ENCODE assay signal across 1 cellular context in genomic region chr5:150295172-150295611, GRCh38.
TF ChIP-seq lines count a peak whose summit lies in the region.

No MANE protein-coding gene starts in this region.

TF ChIP-seq in GM23338, 12 proteins besides CTCF, POLR2A, EP300 and RAD21 (continued from another document):
- TF ChIP-seq REST (IDR thresholded peaks at IDR 0.05; ENCODE audit: unreplicated experiment): no peak
- no peak for TF ChIP-seq POLR2AphosphoS5 (IDR thresholded peaks at IDR 0.05; ENCODE audit: low read depth)
- TF ChIP-seq EZH2 (IDR thresholded peaks at IDR 0.05; ENCODE audit: low read depth, unreplicated experiment): no peak
- no peak for TF ChIP-seq ZNF462 (CRISPR knock-in tag; IDR thresholded peaks at IDR 0.05)
- no peak for TF ChIP-seq CREB1 (CRISPR knock-in tag; IDR thresholded peaks at IDR 0.05; ENCODE audit: low read depth)
- TF ChIP-seq EZH2phosphoT487 (IDR thresholded peaks at IDR 0.05; ENCODE audit: unreplicated experiment): no peak
- TF ChIP-seq ZNF331 (CRISPR knock-in tag; IDR thresholded peaks at IDR 0.05; ENCODE audit: low read depth): no peak
- TF ChIP-seq ETS1 (IDR thresholded peaks at IDR 0.05): no peak
